In genomic region chr4:16830081-16830480, GRCh38 we compare ENCODE assay signal across 5 cellular contexts.
"Had no signal": no experiment of that assay in that cellular context is flagged by ENCODE, and none has a peak within 500 bp of the region (broad histone marks: within the 10 kb centered on the region; RNA-seq: fewer than 3 reads in every experiment).

No MANE protein-coding gene starts in this region.

- H3K4me1 Mint-ChIP-seq: IgD-negative memory B cell had no signal

- H3K27ac Mint-ChIP-seq: IgD-negative memory B cell had no signal

- DNase-seq: GOT3, H7, HCEC 1CT, KBM-7 had no signal

- H3K27me3 Mint-ChIP-seq: IgD-negative memory B cell had no signal

- H3K36me3 Mint-ChIP-seq: IgD-negative memory B cell had no signal

- H3K4me3 Mint-ChIP-seq: IgD-negative memory B cell had no signal
